In the genomic region with DNA sequence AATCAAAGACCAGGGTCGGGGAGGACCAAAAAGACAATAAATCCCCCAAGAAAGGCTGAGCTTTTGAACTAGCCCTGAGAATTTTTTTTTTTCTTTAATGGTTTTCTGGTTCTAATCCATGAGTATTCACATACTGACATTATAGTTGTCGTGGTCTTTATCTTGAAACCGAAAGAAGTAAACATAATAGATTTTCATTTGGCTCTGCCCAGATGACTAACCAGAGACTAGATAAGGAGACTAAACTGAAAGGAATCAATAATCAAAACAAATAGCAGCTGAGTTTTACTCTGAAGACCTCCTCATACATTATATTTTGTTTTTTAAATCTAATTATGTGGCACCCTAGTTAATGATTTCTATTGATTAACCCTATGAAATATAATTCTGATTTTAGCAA, we compare ENCODE assay signal across 1 cellular context.
TF ChIP-seq lines count a peak whose summit lies in the region.

No MANE protein-coding gene starts in this region.

TF ChIP-seq in IMR-90, 13 proteins besides CTCF, POLR2A, EP300 and RAD21 (continued from another document):
- TF ChIP-seq, protein P1, sequence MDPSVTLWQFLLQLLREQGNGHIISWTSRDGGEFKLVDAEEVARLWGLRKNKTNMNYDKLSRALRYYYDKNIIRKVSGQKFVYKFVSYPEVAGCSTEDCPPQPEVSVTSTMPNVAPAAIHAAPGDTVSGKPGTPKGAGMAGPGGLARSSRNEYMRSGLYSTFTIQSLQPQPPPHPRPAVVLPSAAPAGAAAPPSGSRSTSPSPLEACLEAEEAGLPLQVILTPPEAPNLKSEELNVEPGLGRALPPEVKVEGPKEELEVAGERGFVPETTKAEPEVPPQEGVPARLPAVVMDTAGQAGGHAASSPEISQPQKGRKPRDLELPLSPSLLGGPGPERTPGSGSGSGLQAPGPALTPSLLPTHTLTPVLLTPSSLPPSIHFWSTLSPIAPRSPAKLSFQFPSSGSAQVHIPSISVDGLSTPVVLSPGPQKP (IDR thresholded peaks at IDR 0.05; ENCODE audit: borderline replicate concordance, low read depth, low read length), result no peak
- TF ChIP-seq NFE2L2 (IDR thresholded peaks at IDR 0.05; ENCODE audit: low read depth, low read length), result no peak
